19 cellular contexts compared by ENCODE assay signal in the genomic region with DNA sequence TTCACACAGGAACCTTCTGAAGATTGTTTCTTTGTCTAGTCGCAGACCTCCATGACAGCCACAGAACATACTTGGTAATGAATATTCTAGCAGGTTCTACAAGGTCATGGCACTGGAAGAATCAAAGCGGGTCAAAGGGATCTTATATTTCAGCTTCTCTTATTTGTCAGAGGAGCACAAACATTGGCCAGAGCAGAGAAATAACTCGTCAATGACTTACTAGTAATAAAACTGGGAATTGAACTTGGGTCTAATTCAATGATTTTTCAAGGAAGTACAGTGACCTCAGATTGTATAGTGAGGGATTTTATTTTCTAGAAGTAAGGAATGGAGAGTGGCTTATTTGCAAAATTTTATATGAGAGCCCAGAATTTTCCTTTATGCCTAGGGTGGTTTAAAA.
DNase-seq lines count a peak whose midpoint lies in the region; ATAC-seq and TF ChIP-seq lines count a peak whose summit lies in the region.
"Had no signal": no experiment of that assay in that cellular context is flagged by ENCODE, and none has a peak within 500 bp of the region (broad histone marks: within the 10 kb centered on the region; RNA-seq: fewer than 3 reads in every experiment).

No MANE protein-coding gene starts in this region.

- H3K4me3 Mint-ChIP-seq in activated naive CD4-positive, alpha-beta T cell treated with anti-CD3 and anti-CD28 coated beads, Interleukin-2, amount 10 ng/mL, durations not matched to agents 7 days and 5 days = no peak overlapping the region
- H3K4me3 Mint-ChIP-seq: B cell; CD14-positive monocyte; CD4-positive, alpha-beta T cell; CD8-positive, alpha-beta memory T cell; GM23338; H9 had no signal

- no peak overlapping the region for H3K4me3 ChIP-seq in mucosa of descending colon
- H3K4me3 ChIP-seq in transverse colon = no peak overlapping the region
- H3K4me3 ChIP-seq: BLaER1, GM23338 had no signal

- H3K27me3 Mint-ChIP-seq in activated naive CD4-positive, alpha-beta T cell treated with anti-CD3 and anti-CD28 coated beads, Interleukin-2, amount 10 ng/mL, durations not matched to agents 7 days and 5 days = no peaks in the 10 kb centered on the region

- ATAC-seq in left colon (peak; percentile 79), mucosa of descending colon (peak; percentile 53)
- ATAC-seq: GM23338, HCT116 had no signal

- peak overlapping the region in 3 of 4 donors; percentile 26 to 58 (median 30) for H3K27ac ChIP-seq in transverse colon
- H3K27ac ChIP-seq: 22Rv1, BLaER1 had no signal

- H3K27me3 ChIP-seq in transverse colon = no peaks in the 10 kb centered on the region
- H3K27me3 ChIP-seq: BLaER1 had no signal

- no peaks in the 10 kb centered on the region for H3K9me3 Mint-ChIP-seq in activated naive CD4-positive, alpha-beta T cell treated with anti-CD3 and anti-CD28 coated beads, Interleukin-2, amount 10 ng/mL, durations not matched to agents 7 days and 5 days
- H3K9me3 Mint-ChIP-seq: CD14-positive monocyte; CD4-positive, alpha-beta T cell; CD8-positive, alpha-beta memory T cell; GM23338; H9 had no signal

- intact Hi-C loops in left colon (cut with DNase I, micrococcal nuclease) = no loop called here
- intact Hi-C loops in mucosa of descending colon (cut with DNase I, micrococcal nuclease) = no loop called here
- intact Hi-C loops in transverse colon (cut with DNase I; ENCODE audit: low total_unique reads) = no loop called here

- H3K36me3 Mint-ChIP-seq in activated naive CD4-positive, alpha-beta T cell treated with anti-CD3 and anti-CD28 coated beads, Interleukin-2, amount 10 ng/mL, durations not matched to agents 7 days and 5 days = no peaks in the 10 kb centered on the region
- H3K36me3 Mint-ChIP-seq: CD14-positive monocyte; CD8-positive, alpha-beta memory T cell had no signal

- TF ChIP-seq POLR2A in transverse colon (IDR thresholded peaks at IDR 0.05) = no peak

- TF ChIP-seq EP300 in transverse colon (IDR thresholded peaks at IDR 0.05; ENCODE audit: low read depth) = no peak

- in situ Hi-C loops in transverse colon (cut with MboI; ENCODE audit: low pct_ligation_motif_present in 1 of 4, low pct_unique_long_range_greater_than_20kb in 1 of 4, low sequenced_read_pairs in 3 of 4) = no loop called here

- H3K36me3 ChIP-seq in mucosa of descending colon (ENCODE audit: low read depth) (no peaks in the 10 kb centered on the region), transverse colon (no peaks in the 10 kb centered on the region)
- H3K36me3 ChIP-seq: BLaER1 had no signal

- WGBS in transverse colon (ENCODE audit: low coverage in 1 of 2), 2 donors = 61 to 73% methylated on average over 3 of the region's 3 CpGs

- peaks cover 8% of the 10 kb centered on the region for H3K4me1 ChIP-seq in mucosa of descending colon (ENCODE audit: low read depth)
- peaks cover 0 to 20% (median 9%) of the 10 kb centered on the region in 4 donors for H3K4me1 ChIP-seq in transverse colon

- DNase-seq in DMS 273 (lab: John Stamatoyannopoulos, UW; ENCODE audit: unreplicated experiment) (peak; percentile 44), DMS 273 treated with DMSO at 0.1 percent for 48 hours (lab: John Stamatoyannopoulos, UW) (no peak), left colon (no peak), mucosa of descending colon (peak in 1 of 3 donors; percentile 8), transverse colon (no peak), GM20000 (ENCODE audit: low spot score) (no peak), hippocampal formation (lab: John Stamatoyannopoulos, UW) (no peak)
- DNase-seq in activated naive CD4-positive, alpha-beta T cell treated with anti-CD3 and anti-CD28 coated beads, Interleukin-2, amount 10 ng/mL, durations not matched to agents 7 days and 5 days = no peak
- DNase-seq: CD4-positive, alpha-beta T cell; CD8-positive, alpha-beta memory T cell; DMS153; DND-41; H9 had no signal

- H3K9me3 ChIP-seq in mucosa of descending colon (no peaks in the 10 kb centered on the region), transverse colon (no peaks in the 10 kb centered on the region)
- H3K9me3 ChIP-seq: BLaER1 had no signal

- H3K4me1 Mint-ChIP-seq in activated naive CD4-positive, alpha-beta T cell treated with anti-CD3 and anti-CD28 coated beads, Interleukin-2, amount 10 ng/mL, durations not matched to agents 7 days and 5 days = no peaks in the 10 kb centered on the region
- H3K4me1 Mint-ChIP-seq: B cell had no signal

- no peak overlapping the region for H3K27ac Mint-ChIP-seq in activated naive CD4-positive, alpha-beta T cell treated with anti-CD3 and anti-CD28 coated beads, Interleukin-2, amount 10 ng/mL, durations not matched to agents 7 days and 5 days
- H3K27ac Mint-ChIP-seq: B cell; CD14-positive monocyte; CD4-positive, alpha-beta T cell; CD8-positive, alpha-beta memory T cell; GM23338; H9 had no signal

- CTCF ChIA-PET in activated naive CD4-positive, alpha-beta T cell treated with anti-CD3 and anti-CD28 coated beads, Interleukin-2, amount 10 ng/mL, durations not matched to agents 7 days and 5 days (lab: Charles Lee) = no interaction called here

- TF ChIP-seq CTCF in mucosa of descending colon (IDR thresholded peaks at IDR 0.05) (no peak), transverse colon (IDR thresholded peaks at IDR 0.05) (no peak), GM20000 (IDR thresholded peaks at IDR 0.05; ENCODE audit: extremely low read depth, missing control alignments) (no peak)
